17 cellular contexts compared by ENCODE assay signal in the genomic region with DNA sequence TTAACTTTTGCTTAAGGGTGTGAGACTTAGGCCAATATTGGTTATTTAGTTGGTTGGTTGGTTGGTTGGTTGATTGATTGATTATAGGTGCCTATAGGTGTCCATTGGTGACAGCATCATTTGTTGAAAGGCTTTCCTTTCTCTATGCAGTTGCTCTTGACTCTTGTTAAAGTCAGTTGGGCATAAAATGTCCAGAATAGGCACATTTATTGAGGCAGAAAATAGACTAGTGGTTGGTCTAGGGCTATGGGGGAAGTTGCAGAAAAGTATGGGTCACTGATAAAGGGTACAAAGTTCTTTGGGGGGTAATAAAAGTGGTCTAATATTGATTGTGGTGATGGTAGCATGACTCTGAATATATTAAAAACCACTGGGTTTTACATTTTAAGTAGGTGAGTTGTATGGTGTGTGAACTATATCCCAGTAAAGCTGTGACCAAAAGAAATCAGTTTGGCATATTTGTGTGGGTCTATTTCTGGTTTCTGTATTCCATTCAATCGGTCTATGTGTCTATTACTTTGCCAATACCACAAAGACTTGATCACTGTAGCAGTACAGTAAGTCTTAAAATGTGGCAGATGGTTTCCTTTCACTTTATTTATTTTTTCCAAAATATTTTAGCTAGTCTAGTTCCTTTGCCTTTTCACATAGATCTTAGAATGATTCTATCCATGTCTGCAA.
DNase-seq lines count a peak whose midpoint lies in the region; ATAC-seq and TF ChIP-seq lines count a peak whose summit lies in the region.
"Had no signal": no experiment of that assay in that cellular context is flagged by ENCODE, and none has a peak within 500 bp of the region (broad histone marks: within the 10 kb centered on the region; RNA-seq: fewer than 3 reads in every experiment).

No MANE protein-coding gene starts in this region.

- no peak overlapping the region for H2AFZ ChIP-seq in MM.1S (ENCODE audit: low read length)

- POLR2A ChIA-PET in activated CD8-positive, alpha-beta T cell treated with anti-CD3 and anti-CD28 coated beads, Interleukin-2, amount 10 ng/mL, durations not matched to agents 7 days and 5 days (lab: Charles Lee) = interaction anchor here (0.7 kb wide), 1 partner anchor 16 kb away, joined by 7 read pairs; no protein-coding TSS in a partner anchor

- CTCF ChIA-PET in activated CD8-positive, alpha-beta T cell treated with anti-CD3 and anti-CD28 coated beads, Interleukin-2, amount 10 ng/mL, durations not matched to agents 7 days and 5 days (lab: Charles Lee) = interaction anchor here (0.6 to 2.7 kb wide), 5 partner anchors 49 to 297 kb away, joined by 3 to 12 read pairs (median 3); no protein-coding TSS in a partner anchor

- no peaks in the 10 kb centered on the region for H3K36me3 ChIP-seq in MM.1S (replicated peaks; ENCODE audit: insufficient read depth, low read length)
- H3K36me3 ChIP-seq: BLaER1 had no signal

- H3K27ac ChIP-seq in MM.1S (ENCODE audit: low read length) = no peak overlapping the region
- H3K27ac ChIP-seq: BLaER1, RWPE1 had no signal

- no peaks in the 10 kb centered on the region for H3K9me3 Mint-ChIP-seq in activated CD8-positive, alpha-beta T cell treated with anti-CD3 and anti-CD28 coated beads, Interleukin-2, amount 10 ng/mL, durations not matched to agents 7 days and 5 days (ENCODE audit: insufficient read depth)
- no peaks in the 10 kb centered on the region for H3K9me3 Mint-ChIP-seq in natural killer cell
- H3K9me3 Mint-ChIP-seq: H9 had no signal

- no peak overlapping the region for H3K27ac Mint-ChIP-seq in activated CD8-positive, alpha-beta T cell treated with anti-CD3 and anti-CD28 coated beads, Interleukin-2, amount 10 ng/mL, durations not matched to agents 7 days and 5 days
- H3K27ac Mint-ChIP-seq in natural killer cell = peak overlapping the region in 1 of 2 donors; percentile 21
- H3K27ac Mint-ChIP-seq: H9 had no signal

- no peaks in the 10 kb centered on the region for H4K20me1 ChIP-seq in MM.1S (ENCODE audit: insufficient read depth, low read length)
- H4K20me1 ChIP-seq: BLaER1 had no signal

- no peak overlapping the region for H3K9ac ChIP-seq in MM.1S (ENCODE audit: low read length)
- H3K9ac ChIP-seq: BLaER1 had no signal

- H3K36me3 Mint-ChIP-seq in activated CD8-positive, alpha-beta T cell treated with anti-CD3 and anti-CD28 coated beads, Interleukin-2, amount 10 ng/mL, durations not matched to agents 7 days and 5 days (ENCODE audit: low read depth) = no peaks in the 10 kb centered on the region
- H3K36me3 Mint-ChIP-seq in natural killer cell = no peaks in the 10 kb centered on the region

- H3K27me3 ChIP-seq in MM.1S (replicated peaks; ENCODE audit: insufficient read depth, low read length) = no peaks in the 10 kb centered on the region
- H3K27me3 ChIP-seq: BLaER1 had no signal

- H3K79me2 ChIP-seq in MM.1S (ENCODE audit: low read length) = no peaks in the 10 kb centered on the region

- no peak overlapping the region for H3K4me3 ChIP-seq in MM.1S (ENCODE audit: low read length)
- H3K4me3 ChIP-seq: BLaER1 had no signal

- no peak overlapping the region for H3K4me3 Mint-ChIP-seq in activated CD8-positive, alpha-beta T cell treated with anti-CD3 and anti-CD28 coated beads, Interleukin-2, amount 10 ng/mL, durations not matched to agents 7 days and 5 days
- H3K4me3 Mint-ChIP-seq in natural killer cell = no peak overlapping the region
- H3K4me3 Mint-ChIP-seq: H9 had no signal

- H3K4me2 ChIP-seq in MM.1S (ENCODE audit: low read depth, low read length) = no peak overlapping the region
- H3K4me2 ChIP-seq: BLaER1 had no signal

- peaks cover 31% of the 10 kb centered on the region for H3K27me3 Mint-ChIP-seq in activated CD8-positive, alpha-beta T cell treated with anti-CD3 and anti-CD28 coated beads, Interleukin-2, amount 10 ng/mL, durations not matched to agents 7 days and 5 days (ENCODE audit: low read depth)
- H3K27me3 Mint-ChIP-seq in natural killer cell (ENCODE audit: low read depth in 2 of 2) = peaks cover 10 to 24% of the 10 kb centered on the region in 2 donors

- no peaks in the 10 kb centered on the region for H3K9me3 ChIP-seq in MM.1S (replicated peaks; ENCODE audit: insufficient read depth, low read length)
- H3K9me3 ChIP-seq: BLaER1 had no signal

- TF ChIP-seq CTCF in natural killer cell (IDR thresholded peaks at IDR 0.05) = no peak
- no peak for TF ChIP-seq CTCF in MM.1S (IDR thresholded peaks at IDR 0.05; ENCODE audit: low read length)

- intact Hi-C loops in natural killer cell (cut with micrococcal nuclease) = loop anchor here (5.0 kb wide), 1 partner anchor 66 kb away; no protein-coding TSS in a partner anchor

- DNase-seq in SKM-1 treated with dmso at 0.1 percent for 144 hours (lab: John Stamatoyannopoulos, UW; ENCODE audit: unreplicated experiment) (peak; percentile 20), SKM-1 (lab: John Stamatoyannopoulos, UW; ENCODE audit: unreplicated experiment) (no peak), GF-D8 (lab: John Stamatoyannopoulos, UW) (peak; percentile 5), natural killer cell (no peak), MV-4-11 (lab: John Stamatoyannopoulos, UW) (no peak), MM.1S (no peak)
- DNase-seq in activated CD8-positive, alpha-beta T cell treated with anti-CD3 and anti-CD28 coated beads, Interleukin-2, amount 10 ng/mL, durations not matched to agents 7 days and 5 days = peak; percentile 16
- no peak for DNase-seq in effector CD4-positive, alpha-beta T cell
- DNase-seq: H9, KG1, NCI-H1105 treated with DMSO at 0.1 percent for 48 hours, NCI-H1694 treated with DMSO at 0.1 percent for 48 hours, NCI-H2107, NCI-H446, PC-3 had no signal

- ATAC-seq in activated CD8-positive, alpha-beta T cell treated with anti-CD3 and anti-CD28 coated beads, Interleukin-2, amount 10 ng/mL, durations not matched to agents 7 days and 5 days = peak; percentile 63
- ATAC-seq in natural killer cell = peak; percentile 15 to 37 (median 24)
- ATAC-seq: PC-3 had no signal

- H3K4me1 ChIP-seq in MM.1S (ENCODE audit: low read length) = no peaks in the 10 kb centered on the region
- H3K4me1 ChIP-seq: BLaER1 had no signal

- H3K4me1 Mint-ChIP-seq in activated CD8-positive, alpha-beta T cell treated with anti-CD3 and anti-CD28 coated beads, Interleukin-2, amount 10 ng/mL, durations not matched to agents 7 days and 5 days (ENCODE audit: low read depth) = no peaks in the 10 kb centered on the region
- H3K4me1 Mint-ChIP-seq in natural killer cell = no peaks in the 10 kb centered on the region

- no peaks in the 10 kb centered on the region for H3K9me2 ChIP-seq in MM.1S (replicated peaks; ENCODE audit: insufficient read depth, low read length)

- H3F3A ChIP-seq in MM.1S (ENCODE audit: insufficient read depth, low read length) = no peaks in the 10 kb centered on the region

Comparison
In these comparisons a context has a peak if more than half of its experiments do, and no peak if none do; other contexts are left out.
1. DNase-seq: peak in SKM-1 treated with dmso at 0.1 percent for 144 hours (single experiment), GF-D8 (single experiment) and activated CD8-positive, alpha-beta T cell treated with anti-CD3 and anti-CD28 coated beads, Interleukin-2, amount 10 ng/mL, durations not matched to agents 7 days and 5 days (single experiment); none in SKM-1 (single experiment), natural killer cell (single experiment), MV-4-11 (single experiment), effector CD4-positive, alpha-beta T cell (single experiment) and MM.1S (single experiment).